ENCODE assay signal across 17 cellular contexts in genomic region chr1:112251766-112252506, GRCh38.
DNase-seq lines count a peak whose midpoint lies in the region; ATAC-seq and TF ChIP-seq lines count a peak whose summit lies in the region.
"Had no signal": no experiment of that assay in that cellular context is flagged by ENCODE, and none has a peak within 500 bp of the region (broad histone marks: within the 10 kb centered on the region; RNA-seq: fewer than 3 reads in every experiment).

No MANE protein-coding gene starts in this region.

- intact Hi-C loops in mucosa of descending colon (cut with DNase I, micrococcal nuclease) = no loop called here

- DNase-seq in AG09309 (ENCODE audit: low read depth) = peak; percentile 21
- DNase-seq in LHCN-M2 (ENCODE audit: low read depth) = peak; percentile 81
- peak; percentile 25 for DNase-seq in choroid plexus epithelial cell (ENCODE audit: low read depth)
- DNase-seq in mucosa of descending colon = no peak
- DNase-seq in DMS114 treated with DMSO at 0.1 percent for 48 hours (lab: John Stamatoyannopoulos, UW; ENCODE audit: unreplicated experiment) = no peak
- DNase-seq in NCI-H345 (lab: John Stamatoyannopoulos, UW) = no peak
- no peak for DNase-seq in HK-2 (ENCODE audit: unreplicated experiment)
- DNase-seq: activated CD4-positive, alpha-beta T cell treated with anti-CD3 and anti-CD28 coated beads for 48 hours; activated effector memory CD4-positive, alpha-beta T cell treated with anti-CD3 and anti-CD28 coated beads, Interleukin-2, amount 50 U/mL, for 16 hours; C1 segment of cervical spinal cord; erythroblast; kidney; NCI-H1694; NK-92 treated with Interleukin-12 subunit alpha and Interleukin-12 subunit beta, amount 100 ng/mL, for 24 hours; stimulated activated CD4-positive, alpha-beta T cell treated with anti-CD3 and anti-CD28 coated beads, Interleukin-2, amount 100 ng/mL, for 24 hours had no signal

- no peaks in the 10 kb centered on the region for H3K36me3 ChIP-seq in mucosa of descending colon (ENCODE audit: low read depth)

- H3K4me3 ChIP-seq in AG09309 (ENCODE audit: control insufficient read depth, low read depth, low read length) (no peak overlapping the region), choroid plexus epithelial cell (ENCODE audit: low read depth, low read length) (no peak overlapping the region), mucosa of descending colon (no peak overlapping the region)

- TF ChIP-seq CTCF in AG09309 (IDR thresholded peaks at IDR 0.05; ENCODE audit: control insufficient read depth, insufficient read depth, low read depth, low read length, missing control alignments) (no peak), choroid plexus epithelial cell (conservative IDR thresholded peaks at IDR 0.05; ENCODE audit: low read depth, low read length) (no peak), mucosa of descending colon (IDR thresholded peaks at IDR 0.05) (no peak)

- no peaks in the 10 kb centered on the region for H3K4me1 ChIP-seq in mucosa of descending colon (ENCODE audit: low read depth)

- ATAC-seq in mucosa of descending colon = peak; percentile 37
- ATAC-seq in GM19023 (IDR thresholded peaks at IDR 0.05; ENCODE audit: unreplicated experiment) = no peak
- ATAC-seq: stimulated activated memory B cell treated with anti-CD40 and anti-IgM and Interleukin-4, amounts not matched to agents 10 μg/mL and 1 μg/mL and 100 μg/mL, for 72 hours had no signal

- no peaks in the 10 kb centered on the region for H3K9me3 ChIP-seq in mucosa of descending colon

Comparison
In these comparisons a context has a peak if more than half of its experiments do, and no peak if none do; other contexts are left out.
1. DNase-seq: peak in AG09309 (single experiment), LHCN-M2 (single experiment) and choroid plexus epithelial cell (single experiment); none in mucosa of descending colon (0 of 3), DMS114 treated with DMSO at 0.1 percent for 48 hours (single experiment), NCI-H345 (single experiment) and HK-2 (single experiment).